In genomic region chr19:15835565-15836344, GRCh38 we compare ENCODE assay signal across 8 cellular contexts. TPM values are rescaled to one million over a fixed set of nuclear protein-coding genes. Genes with fewer than 3 reads are reported as not detected.
DNase-seq lines count a peak whose midpoint lies in the region; ATAC-seq, FAIRE-seq and TF ChIP-seq lines count a peak whose summit lies in the region.
"Not testable (repeated sequence)": the region's sequence is repeated elsewhere in the genome, so short reads cannot be mapped to it uniquely, and the experiment has no call there.

No MANE protein-coding gene starts in this region.

- H3K27me3 ChIP-seq in right lobe of liver; small intestine (ENCODE audit: control insufficient read depth in 2 of 2, insufficient read depth in 2 of 2, low read length in 2 of 2); thoracic aorta (replicated peaks; ENCODE audit: insufficient read depth): not testable (repeated sequence)

- H3K9me3 ChIP-seq in right lobe of liver; small intestine (ENCODE audit: control insufficient read depth, low read depth); thoracic aorta: not testable (repeated sequence)

- peak overlapping the region; percentile 95 for H3K27ac Mint-ChIP-seq in activated B cell treated with CpG ODN at 0.5 μM for 24 hours
- not testable (repeated sequence) for H3K27ac Mint-ChIP-seq in endothelial cell (ENCODE audit: unreplicated experiment)

- POLR2A ChIA-PET in activated B cell treated with CpG ODN at 0.5 μM for 24 hours (lab: Charles Lee): interaction anchor here (0.8 to 1.9 kb wide), 11 partner anchors 8 to 1145 kb away, joined by 3 to 12 read pairs (median 6); partner anchors contain the start of genes AKAP8L, FAM32A, HSH2D and ZNF333

- not testable (repeated sequence) for ATAC-seq in activated B cell treated with CpG ODN at 0.5 μM for 24 hours (ENCODE audit: low read depth); right lobe of liver; thoracic aorta (ENCODE audit: insufficient number of reproducible peaks, low FRiP score, low read depth)

- H3K9me3 Mint-ChIP-seq in activated B cell treated with CpG ODN at 0.5 μM for 24 hours: not testable (repeated sequence)
- peaks cover 26% of the 10 kb centered on the region for H3K9me3 Mint-ChIP-seq in endothelial cell (ENCODE audit: unreplicated experiment)

- intact Hi-C loops in activated B cell treated with CpG ODN at 0.5 μM for 24 hours (cut with micrococcal nuclease): loop anchor here (1.0 to 10.0 kb wide), 2 partner anchors 239 to 350 kb away; partner anchors contain the start of genes FAM32A and TPM4
- intact Hi-C loops in right lobe of liver (cut with DNase I): not testable (repeated sequence)

- not testable (repeated sequence) for H3K36me3 Mint-ChIP-seq in activated B cell treated with CpG ODN at 0.5 μM for 24 hours (ENCODE audit: low read depth)
- H3K36me3 Mint-ChIP-seq in endothelial cell (ENCODE audit: low read depth, unreplicated experiment): peaks cover 23% of the 10 kb centered on the region

- FAIRE-seq in small intestine (lab: Jason Lieb, UNC): not testable (repeated sequence)

- not testable (repeated sequence) for H3K27me3 Mint-ChIP-seq in activated B cell treated with CpG ODN at 0.5 μM for 24 hours; endothelial cell (ENCODE audit: unreplicated experiment)

- not testable (repeated sequence) for TF ChIP-seq CTCF in activated B cell treated with CpG ODN at 0.5 μM for 24 hours (IDR thresholded peaks at IDR 0.05); endothelial cell (IDR thresholded peaks at IDR 0.05; ENCODE audit: unreplicated experiment); right lobe of liver (IDR thresholded peaks at IDR 0.05); thoracic aorta (IDR thresholded peaks at IDR 0.05)

- not testable (repeated sequence) for H3K4me1 ChIP-seq in right lobe of liver; small intestine (ENCODE audit: control insufficient read depth in 2 of 2, insufficient read depth in 1 of 2, low read depth in 1 of 2, low read length in 1 of 2)
- peaks cover 0 to 16% of the 10 kb centered on the region in 2 donors for H3K4me1 ChIP-seq in thoracic aorta (ENCODE audit: control insufficient read depth in 1 of 2, low read depth in 2 of 2)

- H3K4me3 Mint-ChIP-seq in activated B cell treated with CpG ODN at 0.5 μM for 24 hours (peak overlapping the region; percentile 92), endothelial cell (ENCODE audit: unreplicated experiment) (peak overlapping the region; percentile 44)

- H3K4me3 ChIP-seq in right lobe of liver: peak overlapping the region; percentile 75 to 90 (median 88)
- peak overlapping the region; percentile 60 to 86 for H3K4me3 ChIP-seq in small intestine (ENCODE audit: low read depth in 1 of 2, low read length in 2 of 2)
- H3K4me3 ChIP-seq in thoracic aorta: peak overlapping the region; percentile 82

- H3K4me1 Mint-ChIP-seq in activated B cell treated with CpG ODN at 0.5 μM for 24 hours: peaks cover 15% of the 10 kb centered on the region
- not testable (repeated sequence) for H3K4me1 Mint-ChIP-seq in endothelial cell (ENCODE audit: unreplicated experiment)

- H3K36me3 ChIP-seq in right lobe of liver; small intestine (ENCODE audit: control insufficient read depth in 2 of 2, insufficient read depth in 2 of 2, low read length in 2 of 2); thoracic aorta: not testable (repeated sequence)

- not testable (repeated sequence) for TF ChIP-seq POLR2A in right lobe of liver (IDR thresholded peaks at IDR 0.05)

- peak; percentile 28 for DNase-seq in DMS153 treated with DMSO at 0.1 percent for 48 hours (lab: John Stamatoyannopoulos, UW; ENCODE audit: unreplicated experiment)
- peak; percentile 11 for DNase-seq in NCI-H2029 treated with DMSO at 0.1 percent for 48 hours (lab: John Stamatoyannopoulos, UW)
- DNase-seq in activated B cell treated with CpG ODN at 0.5 μM for 24 hours; endothelial cell (ENCODE audit: low spot score); right lobe of liver; thoracic aorta (ENCODE audit: low spot score): not testable (repeated sequence)
- DNase-seq in activated gamma-delta T cell treated with anti-CD3 and anti-CD28 coated beads, Interleukin-2, amount 50 U/mL, for 16 hours (ENCODE audit: low read depth): peak; percentile 28
- DNase-seq in small intestine: peak; percentile 63

- CTCF ChIA-PET in activated B cell treated with CpG ODN at 0.5 μM for 24 hours (lab: Charles Lee): not testable (repeated sequence)

- peak overlapping the region; percentile 98 to 100 (median 100) for H3K27ac ChIP-seq in right lobe of liver
- H3K27ac ChIP-seq in small intestine (ENCODE audit: low read depth in 1 of 2, low read length in 1 of 2): peak overlapping the region; percentile 97 to 100
- peak overlapping the region; percentile 95 to 98 for H3K27ac ChIP-seq in thoracic aorta

- 35% methylated on average over 12 of the region's 12 CpGs for WGBS in right lobe of liver (ENCODE audit: insufficient coverage, low coverage, low lambda C conversion rate, missing lambda C conversion rate)
- WGBS in small intestine, 3 donors: 27 to 32% (median 32%) methylated on average over 12 of the region's 12 CpGs

RNA-seq across cellular contexts. Expression of gene OR10H1, which starts 20.3 kb away (rescaled TPM):
- total RNA-seq in activated B cell treated with CpG ODN at 0.5 μM for 24 hours: 0.05 TPM in 1 of 2 replicates, not detected in the other
- total RNA-seq in endothelial cell (ENCODE audit: unreplicated experiment): not detected
- total RNA-seq in right lobe of liver: not detected
- not detected for polyA plus RNA-seq in small intestine
- total RNA-seq in thoracic aorta: not detected

RNA-seq across cellular contexts. Expression of gene OR10H5, which starts 48.3 kb away (rescaled TPM):
- total RNA-seq in activated B cell treated with CpG ODN at 0.5 μM for 24 hours: not detected in 2 replicates
- total RNA-seq in endothelial cell (ENCODE audit: unreplicated experiment): not detected
- total RNA-seq in right lobe of liver: not detected
- not detected for polyA plus RNA-seq in small intestine
- total RNA-seq in thoracic aorta: not detected
